Comparison of ENCODE assay signal across 9 cellular contexts in the genomic region with DNA sequence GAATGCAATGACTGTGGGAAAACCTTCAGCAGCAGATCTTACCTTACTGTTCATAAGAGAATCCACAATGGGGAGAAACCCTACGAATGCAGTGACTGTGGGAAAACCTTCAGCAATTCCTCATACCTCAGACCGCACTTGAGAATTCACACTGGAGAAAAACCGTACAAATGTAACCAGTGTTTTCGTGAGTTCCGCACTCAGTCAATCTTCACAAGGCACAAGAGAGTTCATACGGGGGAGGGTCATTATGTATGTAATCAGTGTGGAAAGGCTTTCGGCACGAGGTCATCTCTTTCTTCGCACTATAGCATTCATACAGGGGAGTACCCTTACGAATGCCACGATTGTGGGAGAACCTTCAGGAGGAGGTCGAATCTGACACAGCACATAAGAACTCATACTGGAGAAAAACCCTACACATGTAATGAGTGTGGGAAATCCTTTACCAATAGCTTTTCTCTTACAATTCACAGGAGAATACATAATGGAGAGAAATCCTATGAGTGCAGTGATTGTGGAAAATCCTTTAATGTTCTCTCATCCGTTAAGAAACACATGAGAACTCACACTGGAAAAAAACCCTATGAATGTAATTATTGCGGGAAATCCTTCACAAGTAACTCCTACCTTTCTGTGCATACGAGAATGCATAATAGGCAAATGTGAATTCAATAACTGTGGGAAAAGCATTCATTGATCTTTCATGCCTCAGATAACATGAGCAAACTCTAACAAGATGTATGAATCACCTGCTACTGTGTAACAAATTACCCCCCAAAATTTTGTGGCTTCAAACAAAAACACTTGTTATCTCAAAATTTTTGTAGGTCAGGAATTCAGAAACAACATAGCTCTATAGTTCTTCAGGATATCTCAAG. TPM values are rescaled to one million over a fixed set of nuclear protein-coding genes. Genes with fewer than 3 reads are reported as not detected.
A peak's percentile ranks its signal among the peaks of the same experiment; 100 is the strongest.
DNase-seq lines count a peak whose midpoint lies in the region; ATAC-seq lines count a peak whose summit lies in the region.
"Had no signal": no experiment of that assay in that cellular context is flagged by ENCODE, and none has a peak within 500 bp of the region (broad histone marks: within the 10 kb centered on the region; RNA-seq: fewer than 3 reads in every experiment).

No MANE protein-coding gene starts in this region.

- no peak overlapping the region for H3K27ac Mint-ChIP-seq in activated T-cell treated with anti-CD3 and anti-CD28 coated beads, Interleukin-2, amount 50 U/mL, for 24 hours

- H3K9me3 ChIP-seq in duodenal mucosa (ENCODE audit: control insufficient read depth in 1 of 2, low read length in 2 of 2), result peaks cover 81 to 93% of the 10 kb centered on the region in 2 donors

- no peak overlapping the region for H3K4me3 Mint-ChIP-seq in activated T-cell treated with anti-CD3 and anti-CD28 coated beads, Interleukin-2, amount 50 U/mL, for 24 hours

- no peak overlapping the region for H3K9ac ChIP-seq in duodenal mucosa (ENCODE audit: low read depth in 1 of 2, low read length in 2 of 2)

- peak overlapping the region; percentile 33 to 48 for H3K4me3 ChIP-seq in duodenal mucosa (ENCODE audit: low read depth in 1 of 2, low read length in 2 of 2)

- H3K4me1 Mint-ChIP-seq in activated T-cell treated with anti-CD3 and anti-CD28 coated beads, Interleukin-2, amount 50 U/mL, for 24 hours (ENCODE audit: low read depth), result peaks cover 3% of the 10 kb centered on the region

- H3K27me3 ChIP-seq in duodenal mucosa (ENCODE audit: control insufficient read depth in 1 of 2, insufficient read depth in 2 of 2, low read length in 2 of 2), result no peaks in the 10 kb centered on the region

- H3K27me3 Mint-ChIP-seq in activated T-cell treated with anti-CD3 and anti-CD28 coated beads, Interleukin-2, amount 50 U/mL, for 24 hours, result no peaks in the 10 kb centered on the region

- no peak overlapping the region for H3K27ac ChIP-seq in duodenal mucosa (ENCODE audit: low read depth, low read length)

- ATAC-seq in GM18868 (IDR thresholded peaks at IDR 0.05; ENCODE audit: unreplicated experiment), result no peak
- no peak for ATAC-seq in HG03025 (IDR thresholded peaks at IDR 0.05; ENCODE audit: low FRiP score, unreplicated experiment)
- ATAC-seq: left lobe of liver had no signal

- H3K4me1 ChIP-seq in duodenal mucosa (ENCODE audit: control insufficient read depth in 1 of 2, insufficient read depth in 2 of 2, low read length in 2 of 2), result no peaks in the 10 kb centered on the region

- H3K36me3 Mint-ChIP-seq in activated T-cell treated with anti-CD3 and anti-CD28 coated beads, Interleukin-2, amount 50 U/mL, for 24 hours (ENCODE audit: low read depth), result peaks cover 94% of the 10 kb centered on the region

- peaks cover 55% of the 10 kb centered on the region for H3K9me3 Mint-ChIP-seq in activated T-cell treated with anti-CD3 and anti-CD28 coated beads, Interleukin-2, amount 50 U/mL, for 24 hours

- DNase-seq in activated T-cell treated with anti-CD3 and anti-CD28 coated beads, Interleukin-2, amount 50 U/mL, for 48 hours, result peak; percentile 26 to 34
- no peak for DNase-seq in activated T-cell treated with anti-CD3 and anti-CD28 coated beads, Interleukin-2, amount 50 U/mL, for 24 hours
- peak; percentile 15 for DNase-seq in OCI-M1 (lab: John Stamatoyannopoulos, UW)
- peak; percentile 33 for DNase-seq in renal cortical epithelial cell (ENCODE audit: low read depth)
- DNase-seq in anterior cingulate cortex (lab: John Stamatoyannopoulos, UW), result no peak

- peaks cover 59 to 67% of the 10 kb centered on the region in 2 donors for H3K36me3 ChIP-seq in duodenal mucosa (ENCODE audit: control insufficient read depth in 1 of 2, insufficient read depth in 2 of 2, low read length in 2 of 2)

RNA-seq across cellular contexts. Expression of a gene that starts 13.8 kb away (rescaled TPM):
- total RNA-seq in renal cortical epithelial cell, result 18.4 and 21.6 TPM in 2 replicates

RNA-seq across cellular contexts. Expression of a gene that starts 24.8 kb away (rescaled TPM):
- total RNA-seq in renal cortical epithelial cell, result not detected in 2 replicates
- total RNA-seq: left lobe of liver had no signal

RNA-seq across cellular contexts. Expression of a gene that starts 34.2 kb away (rescaled TPM):
- not detected in 2 replicates for total RNA-seq in renal cortical epithelial cell
- total RNA-seq: left lobe of liver had no signal

RNA-seq across cellular contexts. Expression of a gene that starts 43.3 kb away (rescaled TPM):
- total RNA-seq in renal cortical epithelial cell, result not detected in 2 replicates
- total RNA-seq: left lobe of liver had no signal

RNA-seq across cellular contexts. Expression of a gene that starts 52.9 kb away (rescaled TPM):
- not detected in 2 replicates for total RNA-seq in renal cortical epithelial cell
- total RNA-seq: left lobe of liver had no signal

Comparison
In these comparisons a context has a peak if more than half of its experiments do, and no peak if none do; other contexts are left out.
1. DNase-seq: peak in activated T-cell treated with anti-CD3 and anti-CD28 coated beads, Interleukin-2, amount 50 U/mL, for 48 hours (2 of 2), OCI-M1 (single experiment) and renal cortical epithelial cell (single experiment); none in activated T-cell treated with anti-CD3 and anti-CD28 coated beads, Interleukin-2, amount 50 U/mL, for 24 hours (single experiment) and anterior cingulate cortex (0 of 58).